Comparison of ENCODE assay signal across 23 cellular contexts in genomic region chr5:171369056-171369455, GRCh38. TPM values are rescaled to one million over a fixed set of nuclear protein-coding genes. Genes with fewer than 3 reads are reported as not detected.
"Had no signal": no experiment of that assay in that cellular context is flagged by ENCODE, and none has a peak within 500 bp of the region (broad histone marks: within the 10 kb centered on the region; RNA-seq: fewer than 3 reads in every experiment).

No MANE protein-coding gene starts in this region.

- H3K27me3 ChIP-seq: right lobe of liver, testis, upper lobe of left lung, uterus had no signal

- H3K4me3 ChIP-seq: dorsolateral prefrontal cortex, gastrocnemius medialis, lower lobe of right lung, right lobe of liver, testis, tibial artery, upper lobe of left lung, uterus had no signal

- H3K36me3 ChIP-seq: gastrocnemius medialis, lower lobe of right lung, right lobe of liver, tibial artery, upper lobe of left lung, uterus had no signal

- H3K27ac ChIP-seq: dorsolateral prefrontal cortex, epithelial cell of prostate, gastrocnemius medialis, lower lobe of right lung, parathyroid adenoma, right lobe of liver, testis, tibial artery, upper lobe of left lung, uterus had no signal

- ATAC-seq: esophagus mucosa; gastrocnemius medialis; left ventricle myocardium superior; lower lobe of right lung; natural killer cell treated with Interleukin-12 subunit alpha and Interleukin-12 subunit beta and Interleukin-15 and Interleukin-18, amount 100 ng/mL, for 72 hours; right lobe of liver had no signal

- DNase-seq: cerebellar nuclear complex; dorsolateral prefrontal cortex; effector CD4-positive, alpha-beta T cell; foreskin fibroblast; gastrocnemius medialis; kidney glomerular epithelial cell; left ventricle myocardium superior; lower lobe of right lung; naive B cell; right lobe of liver; stimulated activated CD4-positive, alpha-beta T cell treated with anti-CD3 and anti-CD28 coated beads, Interleukin-2, amount 100 ng/mL, for 24 hours; stimulated activated CD4-positive, alpha-beta T cell treated with anti-CD3 and anti-CD28 coated beads, Interleukin-4, amount 100 ng/mL, for 24 hours; stimulated activated naive CD4-positive, alpha-beta T cell treated with Interleukin-2 at 50 U/mL for 16 hours; substantia nigra; testis; tibial artery; upper lobe of left lung; uterus had no signal

- H3K4me1 ChIP-seq: gastrocnemius medialis, lower lobe of right lung, parathyroid adenoma, right lobe of liver, testis, tibial artery, upper lobe of left lung, uterus had no signal

- H3K9me3 ChIP-seq: gastrocnemius medialis, lower lobe of right lung, right lobe of liver, testis, tibial artery, upper lobe of left lung, uterus had no signal

RNA-seq across cellular contexts. Expression of gene FGF18, which starts 50.4 kb away (rescaled TPM):
- total RNA-seq: glomerular endothelial cell had no signal
